In genomic region chr16:11350531-11351335, GRCh38 we compare ENCODE assay signal across 12 cellular contexts. TPM values are rescaled to one million over a fixed set of nuclear protein-coding genes. Genes with fewer than 3 reads are reported as not detected.
A peak's percentile ranks its signal among the peaks of the same experiment; 100 is the strongest.
DNase-seq lines count a peak whose midpoint lies in the region; ATAC-seq and TF ChIP-seq lines count a peak whose summit lies in the region.
"Had no signal": no experiment of that assay in that cellular context is flagged by ENCODE, and none has a peak within 500 bp of the region (broad histone marks: within the 10 kb centered on the region; RNA-seq: fewer than 3 reads in every experiment).

No MANE protein-coding gene starts in this region.

- H3K4me3 ChIP-seq in heart left ventricle (no peak overlapping the region), heart right ventricle (no peak overlapping the region), colonic mucosa (no peak overlapping the region), muscle layer of duodenum (ENCODE audit: low read depth in 1 of 2, low read length in 2 of 2) (peak overlapping the region in 1 of 2 donors; percentile 4), vagina (no peak overlapping the region)
- H3K4me3 ChIP-seq: SJCRH30 had no signal

- H3K4me1 ChIP-seq in heart left ventricle (peaks cover 0 to 64% (median 13%) of the 10 kb centered on the region in 12 donors), heart right ventricle (peaks cover 0 to 60% (median 21%) of the 10 kb centered on the region in 9 donors), colonic mucosa (peaks cover 4% of the 10 kb centered on the region), muscle layer of duodenum (ENCODE audit: control insufficient read depth in 1 of 2, insufficient read depth in 2 of 2, low read length in 2 of 2) (peaks cover 3 to 20% of the 10 kb centered on the region in 2 donors), vagina (peaks cover 49% of the 10 kb centered on the region)

- H3K9me3 ChIP-seq in heart left ventricle (no peaks in the 10 kb centered on the region), heart right ventricle (no peaks in the 10 kb centered on the region), colonic mucosa (no peaks in the 10 kb centered on the region), muscle layer of duodenum (ENCODE audit: control insufficient read depth in 1 of 2, low read length in 2 of 2) (no peaks in the 10 kb centered on the region), vagina (no peaks in the 10 kb centered on the region)
- H3K9me3 ChIP-seq: SJCRH30 had no signal

- intact Hi-C loops in heart left ventricle (cut with DNase I) (loop anchor here in 3 of 10 donors (5.0 to 10.0 kb wide), 4 partner anchors 56 to 383 kb away; partner anchors contain the start of gene SOCS1 (in 1 of the 3)), heart right ventricle (cut with DNase I) (loop anchor here in 4 of 10 donors (2.0 to 10.0 kb wide), 5 partner anchors 86 to 386 kb away; partner anchors contain the start of genes SOCS1 (in 1 of the 4) and TNP2 (in 1 of the 4)), colonic mucosa (cut with DNase I) (no loop called here), vagina (cut with DNase I) (no loop called here)

- no peak for TF ChIP-seq CTCF in heart left ventricle (IDR thresholded peaks at IDR 0.05)
- TF ChIP-seq CTCF in heart right ventricle (IDR thresholded peaks at IDR 0.05), result no peak
- no peak for TF ChIP-seq CTCF in colonic mucosa (IDR thresholded peaks at IDR 0.05)
- peak in 1 of 3 experiments; percentile 5 for TF ChIP-seq CTCF in vagina (IDR thresholded peaks at IDR 0.05)

- no peaks in the 10 kb centered on the region for H3K36me3 ChIP-seq in heart left ventricle
- H3K36me3 ChIP-seq in heart right ventricle, result no peaks in the 10 kb centered on the region
- H3K36me3 ChIP-seq in colonic mucosa, result no peaks in the 10 kb centered on the region
- H3K36me3 ChIP-seq in muscle layer of duodenum (ENCODE audit: control insufficient read depth in 1 of 2, insufficient read depth in 2 of 2, low read length in 2 of 2), result no peaks in the 10 kb centered on the region
- no peaks in the 10 kb centered on the region for H3K36me3 ChIP-seq in vagina
- H3K36me3 ChIP-seq: SJCRH30 had no signal

- H3K9ac ChIP-seq in colonic mucosa (ENCODE audit: low read depth in 2 of 2, low read length in 2 of 2), result no peak overlapping the region

- WGBS in heart left ventricle, 4 donors, result 63 to 67% (median 65%) methylated on average over 13 of the region's 13 CpGs
- 61 to 62% methylated on average over 13 of the region's 13 CpGs for WGBS in heart right ventricle, 2 donors

- ATAC-seq in heart left ventricle (no peak), heart right ventricle (no peak)
- ATAC-seq: HCT116 had no signal

- no peak for TF ChIP-seq POLR2A in heart left ventricle (IDR thresholded peaks at IDR 0.05)
- TF ChIP-seq POLR2A in vagina (IDR thresholded peaks at IDR 0.05), result no peak

- no peaks in the 10 kb centered on the region for H3K27me3 ChIP-seq in heart left ventricle
- no peaks in the 10 kb centered on the region for H3K27me3 ChIP-seq in heart right ventricle
- no peaks in the 10 kb centered on the region for H3K27me3 ChIP-seq in colonic mucosa
- H3K27me3 ChIP-seq in muscle layer of duodenum (ENCODE audit: low read depth, low read length), result no peaks in the 10 kb centered on the region
- H3K27me3 ChIP-seq in vagina, result no peaks in the 10 kb centered on the region
- H3K27me3 ChIP-seq: SJCRH30 had no signal

- peak in 1 of 5 donors; percentile 18 for DNase-seq in heart left ventricle
- no peak for DNase-seq in heart right ventricle
- DNase-seq in colonic mucosa, result no peak
- no peak for DNase-seq in vagina (ENCODE audit: extremely low spot score in 2 of 2)
- no peak for DNase-seq in stimulated activated CD4-positive, alpha-beta T cell treated with anti-CD3 and anti-CD28 coated beads, Interleukin-1b, Interleukin-23, amount 100 ng/mL, for 48 hours
- no peak for DNase-seq in NCI-H1694 (lab: John Stamatoyannopoulos, UW)
- DNase-seq in DMS 273 (lab: John Stamatoyannopoulos, UW; ENCODE audit: unreplicated experiment), result no peak
- DNase-seq: effector CD4-positive, alpha-beta T cell; NCI-H345; SJCRH30 had no signal

- peak overlapping the region in 8 of 12 donors; percentile 14 to 89 (median 42) for H3K27ac ChIP-seq in heart left ventricle
- H3K27ac ChIP-seq in heart right ventricle, result peak overlapping the region in 4 of 10 donors; percentile 10 to 74 (median 36)
- peak overlapping the region; percentile 42 for H3K27ac ChIP-seq in colonic mucosa
- peak overlapping the region; percentile 30 for H3K27ac ChIP-seq in muscle layer of duodenum (ENCODE audit: low read length)
- H3K27ac ChIP-seq in vagina, result peak overlapping the region; percentile 89
- H3K27ac ChIP-seq: SJCRH30 had no signal

RNA-seq across cellular contexts. Expression of gene RMI2, which starts 5.5 kb away (rescaled TPM):
- 1 to 10 TPM in 4 of 9 donors, under 1 TPM in 3, not detected in 2; 0.23 to 6.6 (median 1.1) TPM for total RNA-seq in heart left ventricle
- under 1 TPM; 0.23 to 0.76 TPM for polyA plus RNA-seq in heart left ventricle
- total RNA-seq in heart right ventricle, result 1 to 10 TPM in 7 of 10 donors, under 1 TPM in 3; 0.22 to 3.8 (median 1.5) TPM
- under 1 TPM; 0.22 to 0.78 TPM for polyA plus RNA-seq in heart right ventricle
- 10 to 100 TPM; 12.0 to 46.3 TPM for total RNA-seq in colonic mucosa
- total RNA-seq in vagina, result 0.74 TPM
